12 cellular contexts compared by ENCODE assay signal in the genomic region with DNA sequence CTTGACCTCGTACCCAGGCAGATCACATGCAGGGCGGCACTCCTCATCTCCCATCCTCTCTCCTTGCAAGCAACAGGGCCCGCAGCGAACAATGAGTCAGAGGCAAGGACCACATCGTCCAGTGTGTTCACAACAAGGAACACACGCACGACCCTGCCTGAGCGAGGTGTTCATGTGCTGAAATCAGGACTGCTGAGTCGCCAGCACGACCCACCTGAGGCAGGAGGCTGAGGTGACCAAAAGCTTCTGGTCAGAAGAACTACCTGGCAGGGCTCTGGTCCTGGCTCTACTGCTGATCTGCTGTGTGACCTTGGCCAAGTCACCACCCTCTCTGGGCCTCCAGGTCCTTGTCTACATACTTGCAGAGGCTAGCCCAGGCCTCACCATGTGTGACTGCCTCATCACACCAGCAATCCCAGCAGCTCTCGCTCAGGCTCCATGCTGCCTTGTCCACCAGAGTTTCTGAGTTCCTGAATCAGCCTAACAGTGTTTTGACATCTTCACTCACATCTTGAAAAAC.
DNase-seq lines count a peak whose midpoint lies in the region; ATAC-seq and TF ChIP-seq lines count a peak whose summit lies in the region.
"Had no signal": no experiment of that assay in that cellular context is flagged by ENCODE, and none has a peak within 500 bp of the region (broad histone marks: within the 10 kb centered on the region; RNA-seq: fewer than 3 reads in every experiment).

No MANE protein-coding gene starts in this region.

- in situ Hi-C loops in brain microvascular endothelial cell (cut with HindIII; ENCODE audit: low pct_ligation_motif_present, low sequenced_read_pairs), result no loop called here

- H3K27ac Mint-ChIP-seq in HFFc6, result peak overlapping the region; percentile 72
- peak overlapping the region; percentile 19 for H3K27ac Mint-ChIP-seq in stimulated activated memory B cell treated with anti-CD40 and anti-IgM and Interleukin-4, amounts not matched to agents 10 μg/mL and 1 μg/mL and 100 μg/mL, for 72 hours

- TF ChIP-seq CTCF in HFFc6 (IDR thresholded peaks at IDR 0.05) (no peak), brain microvascular endothelial cell (IDR thresholded peaks at IDR 0.05; ENCODE audit: low read depth, low read length, missing control alignments) (no peak)

- H3K9me3 Mint-ChIP-seq in HFFc6, result no peaks in the 10 kb centered on the region
- H3K9me3 Mint-ChIP-seq in stimulated activated memory B cell treated with anti-CD40 and anti-IgM and Interleukin-4, amounts not matched to agents 10 μg/mL and 1 μg/mL and 100 μg/mL, for 72 hours, result no peaks in the 10 kb centered on the region

- ATAC-seq in stimulated activated memory B cell treated with anti-CD40 and anti-IgM and Interleukin-4, amounts not matched to agents 10 μg/mL and 1 μg/mL and 100 μg/mL, for 72 hours, result no peak
- ATAC-seq in GM18907 (IDR thresholded peaks at IDR 0.05; ENCODE audit: unreplicated experiment), result no peak
- ATAC-seq: sciatic nerve had no signal

- DNase-seq in HFFc6 (no peak), brain microvascular endothelial cell (peak; percentile 63), kidney tubule cell (ENCODE audit: low spot score) (peak; percentile 20), HuH-7.5 (ENCODE audit: low spot score) (no peak), NCI-H2227 (lab: John Stamatoyannopoulos, UW; ENCODE audit: unreplicated experiment) (no peak), HUDEP-2 (lab: John Stamatoyannopoulos, UW; ENCODE audit: unreplicated experiment in 76 of 76) (no peak)
- DNase-seq: activated T-cell treated with anti-CD3 and anti-CD28 coated beads, Interleukin-2, amount 50 U/mL, for 48 hours; SHP77 had no signal

- H3K4me1 Mint-ChIP-seq in HFFc6 (ENCODE audit: low read depth), result peaks cover 68% of the 10 kb centered on the region
- H3K4me1 Mint-ChIP-seq in stimulated activated memory B cell treated with anti-CD40 and anti-IgM and Interleukin-4, amounts not matched to agents 10 μg/mL and 1 μg/mL and 100 μg/mL, for 72 hours, result peaks cover 47% of the 10 kb centered on the region

- H3K27ac ChIP-seq in brain microvascular endothelial cell, result no peak overlapping the region

- no peak overlapping the region for H3K4me3 ChIP-seq in brain microvascular endothelial cell (ENCODE audit: low read depth, low read length)
- H3K4me3 ChIP-seq: cardiac muscle cell had no signal

- H3K36me3 Mint-ChIP-seq in HFFc6 (ENCODE audit: low read depth), result peaks cover 5% of the 10 kb centered on the region; the same call in 1 of the 2 replicates
- no peaks in the 10 kb centered on the region for H3K36me3 Mint-ChIP-seq in stimulated activated memory B cell treated with anti-CD40 and anti-IgM and Interleukin-4, amounts not matched to agents 10 μg/mL and 1 μg/mL and 100 μg/mL, for 72 hours

- H3K4me3 Mint-ChIP-seq in HFFc6, result no peak overlapping the region
- H3K4me3 Mint-ChIP-seq in stimulated activated memory B cell treated with anti-CD40 and anti-IgM and Interleukin-4, amounts not matched to agents 10 μg/mL and 1 μg/mL and 100 μg/mL, for 72 hours, result no peak overlapping the region

- no peaks in the 10 kb centered on the region for H3K36me3 ChIP-seq in brain microvascular endothelial cell (replicated peaks)
- H3K36me3 ChIP-seq: cardiac muscle cell had no signal

- H3K27me3 Mint-ChIP-seq in HFFc6 (ENCODE audit: insufficient read depth), result no peaks in the 10 kb centered on the region; the same call in 1 of the 2 replicates
- no peaks in the 10 kb centered on the region for H3K27me3 Mint-ChIP-seq in stimulated activated memory B cell treated with anti-CD40 and anti-IgM and Interleukin-4, amounts not matched to agents 10 μg/mL and 1 μg/mL and 100 μg/mL, for 72 hours

- no peaks in the 10 kb centered on the region for H3K27me3 ChIP-seq in brain microvascular endothelial cell (replicated peaks)
- H3K27me3 ChIP-seq: cardiac muscle cell had no signal

Comparison
In these comparisons a context has a peak if more than half of its experiments do, and no peak if none do; other contexts are left out.
1. DNase-seq: peak in brain microvascular endothelial cell (single experiment) and kidney tubule cell (single experiment); none in HFFc6 (single experiment), HuH-7.5 (single experiment), NCI-H2227 (single experiment) and HUDEP-2 (0 of 76).